In genomic region chr14:65321370-65321875, GRCh38 we compare ENCODE assay signal across 10 cellular contexts.
A peak's percentile ranks its signal among the peaks of the same experiment; 100 is the strongest.
DNase-seq lines count a peak whose midpoint lies in the region; ATAC-seq, FAIRE-seq and TF ChIP-seq lines count a peak whose summit lies in the region.
"Had no signal": no experiment of that assay in that cellular context is flagged by ENCODE, and none has a peak within 500 bp of the region (broad histone marks: within the 10 kb centered on the region; RNA-seq: fewer than 3 reads in every experiment).

No MANE protein-coding gene starts in this region.

- no peaks in the 10 kb centered on the region for H3K36me3 ChIP-seq in bronchial epithelial cell (ENCODE audit: control insufficient read depth, insufficient read depth, low read length)
- H3K36me3 ChIP-seq in SK-N-SH (replicated peaks in 1 of 2; ENCODE audit: control insufficient read depth in 1 of 2, insufficient read depth in 2 of 2, low read length in 1 of 2), result no peaks in the 10 kb centered on the region
- H3K36me3 ChIP-seq: neutrophil had no signal

- CTCF ChIA-PET in SK-N-SH (lab: Yijun Ruan, JAX), result no interaction called here

- H3K27me3 ChIP-seq in HL-60 (ENCODE audit: insufficient read depth, poor library complexity, severe bottlenecking) (no peaks in the 10 kb centered on the region), bronchial epithelial cell (ENCODE audit: control insufficient read depth, insufficient read depth, low read length) (no peaks in the 10 kb centered on the region), SK-N-SH (ENCODE audit: insufficient read depth) (no peaks in the 10 kb centered on the region)
- H3K27me3 ChIP-seq: neutrophil had no signal

- no peaks in the 10 kb centered on the region for H3F3A ChIP-seq in SK-N-SH (replicated peaks; ENCODE audit: insufficient read depth)

- no peak overlapping the region for H3K4me3 ChIP-seq in HL-60 (replicated peaks; ENCODE audit: insufficient read depth, low read length)
- no peak overlapping the region for H3K4me3 ChIP-seq in bronchial epithelial cell (ENCODE audit: low read depth, low read length)
- no peak overlapping the region for H3K4me3 ChIP-seq in SK-N-SH (ENCODE audit: low read depth in 2 of 2, low read length in 1 of 2)

- WGBS in SK-N-SH (ENCODE audit: low lambda C conversion rate), result 71% methylated on average over 3 of the region's 3 CpGs

- no peak overlapping the region for H3K9ac ChIP-seq in SK-N-SH

- H3K27ac ChIP-seq in HL-60 (replicated peaks) (no peak overlapping the region; the same call in 1 of the 2 replicates), SK-N-SH (ENCODE audit: low read depth in 2 of 2, low read length in 1 of 2) (no peak overlapping the region)
- H3K27ac ChIP-seq: neutrophil had no signal

- H2AFZ ChIP-seq in SK-N-SH (ENCODE audit: low read depth), result no peak overlapping the region

- peak; percentile 66 for TF ChIP-seq POLR2A in GM12891 (IDR thresholded peaks at IDR 0.05; ENCODE audit: low read depth, low read length)

- no peak for DNase-seq in GM12891 (ENCODE audit: insufficient read length, low spot score)
- DNase-seq in HL-60 (ENCODE audit: low read depth in 1 of 2, low spot score in 1 of 2), result peak; percentile 10 to 30
- DNase-seq in bronchial epithelial cell (ENCODE audit: low read depth), result peak; percentile 77
- DNase-seq in SK-N-SH, result no peak
- no peak for DNase-seq in HPDE6-E6E7 (ENCODE audit: extremely low spot score)
- no peak for DNase-seq in cortex of kidney (lab: John Stamatoyannopoulos, UW)
- DNase-seq in activated CD4-positive, CD25-positive, alpha-beta regulatory T cell treated with anti-CD3 and anti-CD28 coated beads, Interleukin-2, amount 50 U/mL, for 72 hours, result no peak
- DNase-seq: NCI-H1694 had no signal

- no peak for TF ChIP-seq RAD21 in SK-N-SH (IDR thresholded peaks at IDR 0.05; ENCODE audit: low read length)

- peaks cover 0 to 11% of the 10 kb centered on the region in 2 experiments; a peak in 1 of 4 replicates for H3K4me1 ChIP-seq in SK-N-SH (ENCODE audit: control insufficient read depth in 1 of 2, insufficient read depth in 2 of 2, low read depth in 1 of 2, low read length in 1 of 2)

- FAIRE-seq in GM12891 (lab: Jason Lieb, UNC), result peak; percentile 92
- no peak for FAIRE-seq in bronchial epithelial cell (lab: Jason Lieb, UNC)

- no peaks in the 10 kb centered on the region for H3K9me3 ChIP-seq in SK-N-SH
- H3K9me3 ChIP-seq: neutrophil had no signal

- H3K4me2 ChIP-seq in SK-N-SH, result no peak overlapping the region

- H3K9me2 ChIP-seq in SK-N-SH, result no peaks in the 10 kb centered on the region

- H4K20me1 ChIP-seq in SK-N-SH (ENCODE audit: insufficient read depth), result no peaks in the 10 kb centered on the region

- no peak for TF ChIP-seq EP300 in SK-N-SH (IDR thresholded peaks at IDR 0.05; ENCODE audit: borderline replicate concordance in 1 of 2, low read depth in 1 of 2, low read length in 1 of 2)

- ATAC-seq in GM21447 (IDR thresholded peaks at IDR 0.05; ENCODE audit: unreplicated experiment), result peak; percentile 55

- POLR2A ChIA-PET in SK-N-SH (lab: Yijun Ruan, JAX), result no interaction called here

- TF ChIP-seq CTCF in HL-60 (IDR thresholded peaks at IDR 0.05; ENCODE audit: insufficient read depth, low read length) (no peak), bronchial epithelial cell (IDR thresholded peaks at IDR 0.05; ENCODE audit: insufficient read depth, low read length, severe bottlenecking) (no peak), SK-N-SH (IDR thresholded peaks at IDR 0.05) (no peak)

- no peaks in the 10 kb centered on the region for H3K79me2 ChIP-seq in SK-N-SH (ENCODE audit: insufficient read depth)

TF ChIP-seq in GM12891, 5 proteins besides CTCF, POLR2A, EP300 and RAD21:
- TF ChIP-seq PAX5 (IDR thresholded peaks at IDR 0.05; ENCODE audit: insufficient read depth, low read length, severe bottlenecking) (no peak), POU2F2 (IDR thresholded peaks at IDR 0.05; ENCODE audit: low read depth, low read length) (0 out of 2 replicates have a peak, but pooled peaks have one; percentile 4), POLR2AphosphoS5 (IDR thresholded peaks at IDR 0.05; ENCODE audit: low read depth, low read length) (peak; percentile 40; the same call in 1 of the 2 replicates), TAF1 (IDR thresholded peaks at IDR 0.05; ENCODE audit: low read depth, low read length) (no peak), SPI1 (IDR thresholded peaks at IDR 0.05; ENCODE audit: low read depth, low read length) (peak; percentile 69)

TF ChIP-seq in SK-N-SH, 30 proteins besides CTCF, POLR2A, EP300 and RAD21:
- no peak for TF ChIP-seq GABPA (IDR thresholded peaks at IDR 0.05; ENCODE audit: low read depth)
- no peak for TF ChIP-seq POLR2AphosphoS5 (IDR thresholded peaks at IDR 0.05; ENCODE audit: low read depth, low read length)

Comparison
In these comparisons a context has a peak if more than half of its experiments do, and no peak if none do; other contexts are left out.
1. DNase-seq: peak in HL-60 (2 of 2) and bronchial epithelial cell (single experiment); none in GM12891 (single experiment), SK-N-SH (single experiment), HPDE6-E6E7 (single experiment), cortex of kidney (single experiment) and activated CD4-positive, CD25-positive, alpha-beta regulatory T cell treated with anti-CD3 and anti-CD28 coated beads, Interleukin-2, amount 50 U/mL, for 72 hours (single experiment).